ENCODE assay signal across 1 cellular context in genomic region chr15:43777293-43777819, GRCh38.
A peak's percentile ranks its signal among the peaks of the same experiment; 100 is the strongest.
TF ChIP-seq lines count a peak whose summit lies in the region.

No MANE protein-coding gene starts in this region.

TF ChIP-seq in HepG2, 621 proteins besides CTCF, POLR2A, EP300 and RAD21 (continued from another document and continues in another):
- TF ChIP-seq, protein P1, sequence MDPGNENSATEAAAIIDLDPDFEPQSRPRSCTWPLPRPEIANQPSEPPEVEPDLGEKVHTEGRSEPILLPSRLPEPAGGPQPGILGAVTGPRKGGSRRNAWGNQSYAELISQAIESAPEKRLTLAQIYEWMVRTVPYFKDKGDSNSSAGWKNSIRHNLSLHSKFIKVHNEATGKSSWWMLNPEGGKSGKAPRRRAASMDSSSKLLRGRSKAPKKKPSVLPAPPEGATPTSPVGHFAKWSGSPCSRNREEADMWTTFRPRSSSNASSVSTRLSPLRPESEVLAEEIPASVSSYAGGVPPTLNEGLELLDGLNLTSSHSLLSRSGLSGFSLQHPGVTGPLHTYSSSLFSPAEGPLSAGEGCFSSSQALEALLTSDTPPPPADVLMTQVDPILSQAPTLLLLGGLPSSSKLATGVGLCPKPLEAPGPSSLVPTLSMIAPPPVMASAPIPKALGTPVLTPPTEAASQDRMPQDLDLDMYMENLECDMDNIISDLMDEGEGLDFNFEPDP (CRISPR knock-in tag; conservative IDR thresholded peaks at IDR 0.05), result no peak
- TF ChIP-seq SNAPC4 (CRISPR knock-in tag; IDR thresholded peaks at IDR 0.05) (no peak), MEIS2 (CRISPR knock-in tag; IDR thresholded peaks at IDR 0.05) (0 out of 2 replicates have a peak, but pooled peaks have one; percentile 41), TMF1 (CRISPR knock-in tag; IDR thresholded peaks at IDR 0.05; ENCODE audit: low read depth) (peak; percentile 65; the same call in 1 of the 2 replicates), ZNF83 (CRISPR knock-in tag; IDR thresholded peaks at IDR 0.05; ENCODE audit: borderline replicate concordance) (no peak), XBP1 (CRISPR knock-in tag; IDR thresholded peaks at IDR 0.05) (0 out of 2 replicates have a peak, but pooled peaks have one; percentile 17), ZNF496 (CRISPR knock-in tag; IDR thresholded peaks at IDR 0.05; ENCODE audit: insufficient replicate concordance) (no peak), REPIN1 (CRISPR knock-in tag; IDR thresholded peaks at IDR 0.05; ENCODE audit: borderline replicate concordance, low read depth) (no peak), E2F2 (CRISPR knock-in tag; IDR thresholded peaks at IDR 0.05; ENCODE audit: borderline replicate concordance) (no peak), EED (CRISPR knock-in tag; IDR thresholded peaks at IDR 0.05) (no peak), HNF1A (IDR thresholded peaks at IDR 0.05; ENCODE audit: low read depth) (no peak), HNF1A (CRISPR knock-in tag; IDR thresholded peaks at IDR 0.05; ENCODE audit: borderline replicate concordance) (peak; percentile 23; the same call in 1 of the 2 replicates), ZC3H4 (CRISPR knock-in tag; IDR thresholded peaks at IDR 0.05; ENCODE audit: borderline replicate concordance) (no peak), ZBTB21 (CRISPR knock-in tag; IDR thresholded peaks at IDR 0.05) (no peak; the same call in 1 of the 2 replicates), WIZ (CRISPR knock-in tag; IDR thresholded peaks at IDR 0.05) (no peak), STAT5B (CRISPR knock-in tag; IDR thresholded peaks at IDR 0.05) (no peak), ZBTB38 (CRISPR knock-in tag; IDR thresholded peaks at IDR 0.05) (0 out of 2 replicates have a peak, but pooled peaks have one; percentile 25), FLYWCH1 (CRISPR knock-in tag; IDR thresholded peaks at IDR 0.05) (no peak), ETV6 (CRISPR knock-in tag; conservative IDR thresholded peaks at IDR 0.05) (no peak; the same call in 1 of the 2 replicates), NRL (CRISPR knock-in tag; IDR thresholded peaks at IDR 0.05; ENCODE audit: borderline replicate concordance) (peak; percentile 56; the same call in 1 of the 2 replicates), ZNF768 (CRISPR knock-in tag; IDR thresholded peaks at IDR 0.05) (peak; percentile 42; the same call in 1 of the 2 replicates), ZBTB1 (CRISPR knock-in tag; IDR thresholded peaks at IDR 0.05; ENCODE audit: borderline replicate concordance) (no peak), KLF13 (CRISPR knock-in tag; IDR thresholded peaks at IDR 0.05) (no peak), TBP (CRISPR knock-in tag; IDR thresholded peaks at IDR 0.05) (no peak), ZUFSP (CRISPR knock-in tag; IDR thresholded peaks at IDR 0.05; ENCODE audit: borderline replicate concordance) (no peak), KLF16 (CRISPR knock-in tag; IDR thresholded peaks at IDR 0.05) (no peak), NFYC (CRISPR knock-in tag; IDR thresholded peaks at IDR 0.05) (no peak), MYC (CRISPR knock-in tag; IDR thresholded peaks at IDR 0.05; ENCODE audit: borderline replicate concordance) (peak; percentile 67; the same call in 1 of the 2 replicates), NFKB2 (CRISPR knock-in tag; IDR thresholded peaks at IDR 0.05; ENCODE audit: borderline replicate concordance) (peak; percentile 86; the same call in 1 of the 2 replicates), PHF8 (CRISPR knock-in tag; IDR thresholded peaks at IDR 0.05) (peak; percentile 75; the same call in 1 of the 2 replicates), ZMAT5 (CRISPR knock-in tag; IDR thresholded peaks at IDR 0.05; ENCODE audit: borderline replicate concordance, low read depth) (no peak), GRHL1 (CRISPR knock-in tag; conservative IDR thresholded peaks at IDR 0.05) (no peak), ZNF510 (CRISPR knock-in tag; IDR thresholded peaks at IDR 0.05; ENCODE audit: low read depth) (peak; percentile 86), PITX1 (CRISPR knock-in tag; IDR thresholded peaks at IDR 0.05) (peak; percentile 31; the same call in 1 of the 2 replicates)
- TF ChIP-seq, protein P2, sequence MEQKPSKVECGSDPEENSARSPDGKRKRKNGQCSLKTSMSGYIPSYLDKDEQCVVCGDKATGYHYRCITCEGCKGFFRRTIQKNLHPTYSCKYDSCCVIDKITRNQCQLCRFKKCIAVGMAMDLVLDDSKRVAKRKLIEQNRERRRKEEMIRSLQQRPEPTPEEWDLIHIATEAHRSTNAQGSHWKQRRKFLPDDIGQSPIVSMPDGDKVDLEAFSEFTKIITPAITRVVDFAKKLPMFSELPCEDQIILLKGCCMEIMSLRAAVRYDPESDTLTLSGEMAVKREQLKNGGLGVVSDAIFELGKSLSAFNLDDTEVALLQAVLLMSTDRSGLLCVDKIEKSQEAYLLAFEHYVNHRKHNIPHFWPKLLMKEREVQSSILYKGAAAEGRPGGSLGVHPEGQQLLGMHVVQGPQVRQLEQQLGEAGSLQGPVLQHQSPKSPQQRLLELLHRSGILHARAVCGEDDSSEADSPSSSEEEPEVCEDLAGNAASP (CRISPR knock-in tag; IDR thresholded peaks at IDR 0.05; ENCODE audit: borderline replicate concordance), result peak; percentile 42; the same call in 1 of the 2 replicates
- TF ChIP-seq, protein P3, sequence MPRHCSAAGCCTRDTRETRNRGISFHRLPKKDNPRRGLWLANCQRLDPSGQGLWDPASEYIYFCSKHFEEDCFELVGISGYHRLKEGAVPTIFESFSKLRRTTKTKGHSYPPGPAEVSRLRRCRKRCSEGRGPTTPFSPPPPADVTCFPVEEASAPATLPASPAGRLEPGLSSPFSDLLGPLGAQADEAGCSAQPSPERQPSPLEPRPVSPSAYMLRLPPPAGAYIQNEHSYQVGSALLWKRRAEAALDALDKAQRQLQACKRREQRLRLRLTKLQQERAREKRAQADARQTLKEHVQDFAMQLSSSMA (CRISPR knock-in tag; IDR thresholded peaks at IDR 0.05), result no peak
- TF ChIP-seq, protein P4, sequence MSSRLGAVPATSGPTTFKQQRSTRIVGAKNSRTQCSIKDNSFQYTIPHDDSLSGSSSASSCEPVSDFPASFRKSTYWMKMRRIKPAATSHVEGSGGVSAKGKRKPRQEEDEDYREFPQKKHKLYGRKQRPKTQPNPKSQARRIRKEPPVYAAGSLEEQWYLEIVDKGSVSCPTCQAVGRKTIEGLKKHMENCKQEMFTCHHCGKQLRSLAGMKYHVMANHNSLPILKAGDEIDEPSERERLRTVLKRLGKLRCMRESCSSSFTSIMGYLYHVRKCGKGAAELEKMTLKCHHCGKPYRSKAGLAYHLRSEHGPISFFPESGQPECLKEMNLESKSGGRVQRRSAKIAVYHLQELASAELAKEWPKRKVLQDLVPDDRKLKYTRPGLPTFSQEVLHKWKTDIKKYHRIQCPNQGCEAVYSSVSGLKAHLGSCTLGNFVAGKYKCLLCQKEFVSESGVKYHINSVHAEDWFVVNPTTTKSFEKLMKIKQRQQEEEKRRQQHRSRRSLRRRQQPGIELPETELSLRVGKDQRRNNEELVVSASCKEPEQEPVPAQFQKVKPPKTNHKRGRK (CRISPR knock-in tag; IDR thresholded peaks at IDR 0.05), result no peak
- TF ChIP-seq, protein P5, sequence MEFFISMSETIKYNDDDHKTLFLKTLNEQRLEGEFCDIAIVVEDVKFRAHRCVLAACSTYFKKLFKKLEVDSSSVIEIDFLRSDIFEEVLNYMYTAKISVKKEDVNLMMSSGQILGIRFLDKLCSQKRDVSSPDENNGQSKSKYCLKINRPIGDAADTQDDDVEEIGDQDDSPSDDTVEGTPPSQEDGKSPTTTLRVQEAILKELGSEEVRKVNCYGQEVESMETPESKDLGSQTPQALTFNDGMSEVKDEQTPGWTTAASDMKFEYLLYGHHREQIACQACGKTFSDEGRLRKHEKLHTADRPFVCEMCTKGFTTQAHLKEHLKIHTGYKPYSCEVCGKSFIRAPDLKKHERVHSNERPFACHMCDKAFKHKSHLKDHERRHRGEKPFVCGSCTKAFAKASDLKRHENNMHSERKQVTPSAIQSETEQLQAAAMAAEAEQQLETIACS (CRISPR knock-in tag; IDR thresholded peaks at IDR 0.05), result no peak
